ENCODE assay signal across 24 cellular contexts in genomic region chr6:155061381-155061780, GRCh38.
DNase-seq lines count a peak whose midpoint lies in the region; ATAC-seq, FAIRE-seq and TF ChIP-seq lines count a peak whose summit lies in the region.
"Had no signal": no experiment of that assay in that cellular context is flagged by ENCODE, and none has a peak within 500 bp of the region (broad histone marks: within the 10 kb centered on the region; RNA-seq: fewer than 3 reads in every experiment).

No MANE protein-coding gene starts in this region.

- H3K14ac ChIP-seq in IMR-90 (replicated peaks; ENCODE audit: low read depth, low read length), result no peak overlapping the region

- peak overlapping the region; percentile 51; the same call in 1 of the 2 replicates for H3K18ac ChIP-seq in IMR-90 (ENCODE audit: low read depth, low read length)

- no peak overlapping the region for H4K5ac ChIP-seq in IMR-90 (ENCODE audit: low read depth, low read length)

- CTCF ChIA-PET in IMR-90 (lab: Yijun Ruan, JAX) (interaction anchor here (0.5 to 0.7 kb wide), 2 partner anchors 8 to 10 kb away, joined by 3 to 7 read pairs; no protein-coding TSS in a partner anchor), K562 (lab: Yijun Ruan, JAX; ENCODE audit: low intra/inter-chr PET ratio) (no interaction called here)

- TF ChIP-seq RAD21 in IMR-90 (IDR thresholded peaks at IDR 0.05; ENCODE audit: low read length) (no peak), K562 (CRISPR knock-in tag; conservative IDR thresholded peaks at IDR 0.05 in 1 of 2, IDR thresholded peaks at IDR 0.05 in 1 of 2) (no peak)

- dilution Hi-C loops in IMR-90 (cut with HindIII; ENCODE audit: low sequenced_read_pairs, unreplicated experiment), result no loop called here

- H3K4me1 ChIP-seq in IMR-90 (ENCODE audit: control insufficient read depth, insufficient read depth, low read length) (peaks cover 11% of the 10 kb centered on the region), astrocyte (ENCODE audit: insufficient read depth, low read length) (peaks cover 5% of the 10 kb centered on the region), K562 (replicated peaks in 1 of 2; ENCODE audit: control insufficient read depth in 2 of 2, insufficient read depth in 2 of 2, low read length in 2 of 2) (no peaks in the 10 kb centered on the region), HAP-1 (no peaks in the 10 kb centered on the region)
- H3K4me1 ChIP-seq: Caco-2 had no signal

- no peak overlapping the region for H2AK5ac ChIP-seq in IMR-90 (ENCODE audit: low read depth, low read length)

- peaks cover 10% of the 10 kb centered on the region for H3K4me1 Mint-ChIP-seq in astrocyte (ENCODE audit: low read depth, unreplicated experiment)
- no peaks in the 10 kb centered on the region for H3K4me1 Mint-ChIP-seq in stimulated activated memory B cell treated with anti-CD40 and anti-IgM and Interleukin-4, amounts not matched to agents 10 μg/mL and 1 μg/mL and 100 μg/mL, for 72 hours
- H3K4me1 Mint-ChIP-seq: B cell had no signal

- no peak for TF ChIP-seq CTCF in IMR-90 (conservative IDR thresholded peaks at IDR 0.05; ENCODE audit: low read depth, low read length)
- TF ChIP-seq CTCF in astrocyte (IDR thresholded peaks at IDR 0.05; ENCODE audit: insufficient read depth, low read depth, low read length), result no peak
- no peak for TF ChIP-seq CTCF in K562 (IDR thresholded peaks at IDR 0.05 in 2 of 3, conservative IDR thresholded peaks at IDR 0.05 in 1 of 3; ENCODE audit: insufficient read depth in 2 of 3, low read depth in 1 of 3, low read length in 3 of 3)
- no peak for TF ChIP-seq CTCF in fibroblast of villous mesenchyme (IDR thresholded peaks at IDR 0.05; ENCODE audit: insufficient read depth, low read depth, low read length)

- BruUV-seq in IMR-90 (replicated peaks; lab: Mats Ljungman, UMichigan), result no TSS peak
- BruUV-seq in K562 (replicated peaks; lab: Mats Ljungman, UMichigan), result no TSS peak

- no peak overlapping the region for H4K91ac ChIP-seq in IMR-90 (ENCODE audit: insufficient read depth, low read depth, low read length)

- peaks cover 3% of the 10 kb centered on the region for H3K36me3 Mint-ChIP-seq in astrocyte (ENCODE audit: low read depth, unreplicated experiment)
- H3K36me3 Mint-ChIP-seq in stimulated activated memory B cell treated with anti-CD40 and anti-IgM and Interleukin-4, amounts not matched to agents 10 μg/mL and 1 μg/mL and 100 μg/mL, for 72 hours, result no peaks in the 10 kb centered on the region
- H3K36me3 Mint-ChIP-seq: CD8-positive, alpha-beta T cell had no signal

- intact Hi-C loops in IMR-90 (cut with micrococcal nuclease), result loop anchor here (5.0 kb wide), 1 partner anchor 111 kb away; no protein-coding TSS in a partner anchor
- intact Hi-C loops in K562 (cut with micrococcal nuclease), result no loop called here

- no peak overlapping the region for H3K23ac ChIP-seq in IMR-90 (ENCODE audit: low read depth, low read length)

- no peaks in the 10 kb centered on the region for H3K27me3 Mint-ChIP-seq in astrocyte (ENCODE audit: low read depth, unreplicated experiment)
- no peaks in the 10 kb centered on the region for H3K27me3 Mint-ChIP-seq in stimulated activated memory B cell treated with anti-CD40 and anti-IgM and Interleukin-4, amounts not matched to agents 10 μg/mL and 1 μg/mL and 100 μg/mL, for 72 hours
- H3K27me3 Mint-ChIP-seq: B cell; CD4-positive, alpha-beta T cell had no signal

- no peak overlapping the region for H4K8ac ChIP-seq in IMR-90 (ENCODE audit: low read depth in 2 of 2, low read length in 2 of 2)

- ATAC-seq in IMR-90 (ENCODE audit: low read depth) (no peak), K562 (no peak), HG03571 (IDR thresholded peaks at IDR 0.05; ENCODE audit: unreplicated experiment) (no peak)
- ATAC-seq in stimulated activated memory B cell treated with anti-CD40 and anti-IgM and Interleukin-4, amounts not matched to agents 10 μg/mL and 1 μg/mL and 100 μg/mL, for 72 hours, result no peak
- ATAC-seq: A549; CD8-positive, alpha-beta T cell had no signal

- in situ Hi-C loops in IMR-90 (cut with MboI; ENCODE audit: low sequenced_read_pairs), result no loop called here
- in situ Hi-C loops in K562 (cut with MboI), result no loop called here
- in situ Hi-C loops in HAP-1 (cut with MboI; ENCODE audit: low sequenced_read_pairs), result no loop called here

- peak overlapping the region; percentile 24 for H3K27ac Mint-ChIP-seq in astrocyte (ENCODE audit: unreplicated experiment)
- no peak overlapping the region for H3K27ac Mint-ChIP-seq in stimulated activated memory B cell treated with anti-CD40 and anti-IgM and Interleukin-4, amounts not matched to agents 10 μg/mL and 1 μg/mL and 100 μg/mL, for 72 hours
- H3K27ac Mint-ChIP-seq: B cell; CD4-positive, alpha-beta T cell; CD8-positive, alpha-beta T cell had no signal

- H2AK9ac ChIP-seq in IMR-90 (replicated peaks; ENCODE audit: low read depth, low read length, poor library complexity), result no peak overlapping the region

- H3K4me2 ChIP-seq in IMR-90 (ENCODE audit: low read depth, low read length) (no peak overlapping the region), astrocyte (ENCODE audit: low read length) (no peak overlapping the region), K562 (ENCODE audit: insufficient read depth, low read length) (no peak overlapping the region)
- H3K4me2 ChIP-seq: A549; BLaER1 treated with 17β-estradiol and CSF1 and Interleukin-3, amounts not matched to agents 10 nM and 100 nM had no signal

- H3K79me2 ChIP-seq in astrocyte (ENCODE audit: insufficient read depth, low read length) (no peaks in the 10 kb centered on the region), K562 (ENCODE audit: control insufficient read depth, insufficient read depth, low read length) (no peaks in the 10 kb centered on the region)

- no peak for TF ChIP-seq POLR2A in IMR-90 (IDR thresholded peaks at IDR 0.05; ENCODE audit: low read depth, low read length)
- no peak for TF ChIP-seq POLR2A in K562 (conservative IDR thresholded peaks at IDR 0.05)

- no peak overlapping the region for H3K4me3 Mint-ChIP-seq in astrocyte (ENCODE audit: unreplicated experiment)
- no peak overlapping the region for H3K4me3 Mint-ChIP-seq in stimulated activated memory B cell treated with anti-CD40 and anti-IgM and Interleukin-4, amounts not matched to agents 10 μg/mL and 1 μg/mL and 100 μg/mL, for 72 hours
- H3K4me3 Mint-ChIP-seq: B cell; CD4-positive, alpha-beta T cell; CD8-positive, alpha-beta T cell had no signal

- no peaks in the 10 kb centered on the region for H3K9me3 ChIP-seq in IMR-90 (ENCODE audit: control insufficient read depth, insufficient read depth, low read length)
- no peaks in the 10 kb centered on the region for H3K9me3 ChIP-seq in astrocyte (ENCODE audit: insufficient read depth, low read depth, low read length)
- no peaks in the 10 kb centered on the region for H3K9me3 ChIP-seq in K562 (replicated peaks; ENCODE audit: control insufficient read depth, insufficient read depth, low read depth, low read length)
- H3K9me3 ChIP-seq in HAP-1, result no peaks in the 10 kb centered on the region
- H3K9me3 ChIP-seq: A549; BLaER1 treated with 17β-estradiol and CSF1 and Interleukin-3, amounts not matched to agents 10 nM and 100 nM; Caco-2 had no signal

- H2BK5ac ChIP-seq in IMR-90 (ENCODE audit: low read depth, low read length, poor library complexity, severe bottlenecking), result no peak overlapping the region

- no peak for FAIRE-seq in astrocyte (lab: Jason Lieb, UNC)
- FAIRE-seq in K562 (lab: Jason Lieb, UNC), result no peak
- FAIRE-seq: A549, D721Med, G401.6, GM12892, GM18507 had no signal

- H3K4me3 ChIP-seq in IMR-90 (ENCODE audit: insufficient read depth, low read depth, low read length), result no peak overlapping the region
- no peak overlapping the region for H3K4me3 ChIP-seq in astrocyte (ENCODE audit: insufficient read depth, low read depth, low read length)
- no peak overlapping the region for H3K4me3 ChIP-seq in K562
- H3K4me3 ChIP-seq in fibroblast of villous mesenchyme (ENCODE audit: low read depth, low read length), result no peak overlapping the region
- no peak overlapping the region for H3K4me3 ChIP-seq in HAP-1
- H3K4me3 ChIP-seq: A549; BLaER1 treated with 17β-estradiol and CSF1 and Interleukin-3, amounts not matched to agents 10 nM and 100 nM had no signal

- no CpG with 5 or more reads among the region's 8 CpGs for WGBS in IMR-90 (ENCODE audit: extremely low coverage in 2 of 2, insufficient read length in 1 of 2), 2 experiments
- WGBS in K562 (ENCODE audit: insufficient coverage, low coverage, missing lambda C conversion rate), result 19% methylated on average over 8 of the region's 8 CpGs

- no peak overlapping the region for H3K27ac ChIP-seq in IMR-90 (ENCODE audit: insufficient read depth, low read length)
- no peak overlapping the region for H3K27ac ChIP-seq in astrocyte (ENCODE audit: low read depth, low read length)
- H3K27ac ChIP-seq in K562 (ENCODE audit: extremely low read depth, low read depth, low read length), result no peak overlapping the region
- H3K27ac ChIP-seq: 22Rv1; A549; BLaER1 treated with 17β-estradiol and CSF1 and Interleukin-3, amounts not matched to agents 10 nM and 100 nM; C4-2B had no signal

- DNase-seq in IMR-90, result no peak
- no peak for DNase-seq in astrocyte (ENCODE audit: low read depth)
- no peak for DNase-seq in K562 (ENCODE audit: extremely low read depth in 1 of 4, low spot score in 3 of 4)
- DNase-seq in fibroblast of villous mesenchyme (ENCODE audit: low read depth), result peak; percentile 16
- no peak for DNase-seq in stimulated activated CD4-positive, alpha-beta T cell treated with anti-CD3 and anti-CD28 coated beads, Interleukin-2, amount 100 ng/mL, for 24 hours
- no peak for DNase-seq in HAP-1 (ENCODE audit: low spot score in 2 of 2)
- DNase-seq: AML-193; Caco-2; Calu3; CD4-positive, alpha-beta T cell; CD8-positive, alpha-beta T cell; DMS79 treated with DMSO at 0.1 percent for 48 hours; GF-D8 had no signal

- H3K9me1 ChIP-seq in IMR-90 (ENCODE audit: insufficient read depth, low read length), result peaks cover 5% of the 10 kb centered on the region
- no peaks in the 10 kb centered on the region for H3K9me1 ChIP-seq in K562 (ENCODE audit: control insufficient read depth, insufficient read depth, low read length)

- H4K20me1 ChIP-seq in IMR-90 (ENCODE audit: insufficient read depth, low read length), result no peaks in the 10 kb centered on the region
- H4K20me1 ChIP-seq in astrocyte (ENCODE audit: insufficient read depth, low read length), result no peaks in the 10 kb centered on the region
- H4K20me1 ChIP-seq in K562 (replicated peaks; ENCODE audit: control insufficient read depth, insufficient read depth, low read length), result no peaks in the 10 kb centered on the region
- H4K20me1 ChIP-seq: BLaER1 treated with 17β-estradiol and CSF1 and Interleukin-3, amounts not matched to agents 10 nM and 100 nM had no signal

- H2AFZ ChIP-seq in IMR-90 (replicated peaks; ENCODE audit: low read length, poor library complexity) (no peak overlapping the region), astrocyte (ENCODE audit: low read depth, low read length) (no peak overlapping the region), K562 (ENCODE audit: low read depth, low read length) (no peak overlapping the region)

- H3K79me1 ChIP-seq in IMR-90 (ENCODE audit: low read depth in 1 of 2, low read length in 2 of 2), result peaks cover 0 to 12% of the 10 kb centered on the region in 2 experiments; a peak in 2 of 4 replicates

- H2BK120ac ChIP-seq in IMR-90 (ENCODE audit: low read depth, low read length), result no peak overlapping the region

- H3K56ac ChIP-seq in IMR-90 (ENCODE audit: extremely low read depth, insufficient read depth, low read length), result no peak overlapping the region

- POLR2A ChIA-PET in IMR-90 (lab: Charles Lee; ENCODE audit: unreplicated experiment), result interaction anchor here (0.6 kb wide), 1 partner anchor 8 kb away, joined by 8 read pairs; no protein-coding TSS in a partner anchor
- POLR2A ChIA-PET in K562 (lab: Yijun Ruan, JAX), result no interaction called here

- H3K4ac ChIP-seq in IMR-90 (ENCODE audit: low read depth, low read length), result no peak overlapping the region

- H3K36me3 ChIP-seq in IMR-90 (ENCODE audit: control insufficient read depth, insufficient read depth, low read length) (no peaks in the 10 kb centered on the region), astrocyte (ENCODE audit: insufficient read depth, low read length) (no peaks in the 10 kb centered on the region), K562 (ENCODE audit: control insufficient read depth, insufficient read depth, low read length) (no peaks in the 10 kb centered on the region), HAP-1 (replicated peaks) (no peaks in the 10 kb centered on the region)
- H3K36me3 ChIP-seq: BLaER1 treated with 17β-estradiol and CSF1 and Interleukin-3, amounts not matched to agents 10 nM and 100 nM had no signal

- TF ChIP-seq EP300 in K562 (IDR thresholded peaks at IDR 0.05; ENCODE audit: low read length), result no peak

- no peak overlapping the region; the same call in 1 of the 2 replicates for H2BK20ac ChIP-seq in IMR-90 (ENCODE audit: low read depth, low read length)

- H2BK15ac ChIP-seq in IMR-90 (ENCODE audit: low read depth, low read length), result 0 out of 3 replicates have a peak overlapping the region, but pooled peaks have one; percentile 70

- peaks cover 3% of the 10 kb centered on the region for H3K9me3 Mint-ChIP-seq in astrocyte (ENCODE audit: unreplicated experiment)
- no peaks in the 10 kb centered on the region for H3K9me3 Mint-ChIP-seq in stimulated activated memory B cell treated with anti-CD40 and anti-IgM and Interleukin-4, amounts not matched to agents 10 μg/mL and 1 μg/mL and 100 μg/mL, for 72 hours
- H3K9me3 Mint-ChIP-seq: CD4-positive, alpha-beta T cell; CD8-positive, alpha-beta T cell had no signal

- no peak overlapping the region for H3K9ac ChIP-seq in IMR-90 (ENCODE audit: low read depth, low read length)
- no peak overlapping the region for H3K9ac ChIP-seq in astrocyte (ENCODE audit: low read length)
- H3K9ac ChIP-seq in K562 (ENCODE audit: insufficient read depth in 1 of 2, low read depth in 2 of 2, low read length in 2 of 2), result no peak overlapping the region
- H3K9ac ChIP-seq: BLaER1 treated with 17β-estradiol and CSF1 and Interleukin-3, amounts not matched to agents 10 nM and 100 nM had no signal

- no peaks in the 10 kb centered on the region for H3K27me3 ChIP-seq in IMR-90 (ENCODE audit: control insufficient read depth, insufficient read depth, low read length)
- H3K27me3 ChIP-seq in astrocyte (ENCODE audit: insufficient read depth, low read length), result no peaks in the 10 kb centered on the region
- peaks cover 23 to 46% of the 10 kb centered on the region in 2 experiments for H3K27me3 ChIP-seq in K562 (ENCODE audit: control insufficient read depth in 2 of 2, insufficient read depth in 2 of 2, low read length in 2 of 2)
- H3K27me3 ChIP-seq in HAP-1 (ENCODE audit: low read depth), result no peaks in the 10 kb centered on the region
- H3K27me3 ChIP-seq: BLaER1 treated with 17β-estradiol and CSF1 and Interleukin-3, amounts not matched to agents 10 nM and 100 nM had no signal
